8 cellular contexts compared by ENCODE assay signal in genomic region chr13:51585696-51586095, GRCh38. TPM values are rescaled to one million over a fixed set of nuclear protein-coding genes. Genes with fewer than 3 reads are reported as not detected.
DNase-seq lines count a peak whose midpoint lies in the region; ATAC-seq and TF ChIP-seq lines count a peak whose summit lies in the region.

No MANE protein-coding gene starts in this region.

- no peaks in the 10 kb centered on the region for H3K9me3 Mint-ChIP-seq in activated B cell treated with CpG ODN at 0.5 μM for 24 hours
- no peaks in the 10 kb centered on the region for H3K9me3 Mint-ChIP-seq in stimulated activated naive B cell treated with anti-CD40 and anti-IgM and Interleukin-4, amounts not matched to agents 10 μg/mL and 1 μg/mL and 100 μg/mL, for 72 hours

- POLR2A ChIA-PET in activated B cell treated with CpG ODN at 0.5 μM for 24 hours (lab: Charles Lee): interaction anchor here (1.0 to 7.3 kb wide), 11 partner anchors 10 to 218 kb away, joined by 3 to 156 read pairs (median 6); partner anchors contain the start of gene INTS6

- peak overlapping the region; percentile 94 for H3K4me3 Mint-ChIP-seq in activated B cell treated with CpG ODN at 0.5 μM for 24 hours
- peak overlapping the region; percentile 85 to 94 for H3K4me3 Mint-ChIP-seq in stimulated activated naive B cell treated with anti-CD40 and anti-IgM and Interleukin-4, amounts not matched to agents 10 μg/mL and 1 μg/mL and 100 μg/mL, for 72 hours

- intact Hi-C loops in activated B cell treated with CpG ODN at 0.5 μM for 24 hours (cut with micrococcal nuclease): loop anchor here (1.0 to 2.0 kb wide), 3 partner anchors 10 to 1793 kb away; partner anchors contain the start of gene KPNA3

- H3K9me3 ChIP-seq in iPS DF 6.9 (ENCODE audit: control insufficient read depth, insufficient read depth, low read length): no peaks in the 10 kb centered on the region

- peaks cover 41% of the 10 kb centered on the region for H3K4me1 Mint-ChIP-seq in activated B cell treated with CpG ODN at 0.5 μM for 24 hours
- H3K4me1 Mint-ChIP-seq in stimulated activated naive B cell treated with anti-CD40 and anti-IgM and Interleukin-4, amounts not matched to agents 10 μg/mL and 1 μg/mL and 100 μg/mL, for 72 hours: peaks cover 26 to 64% of the 10 kb centered on the region in 2 donors

- H3K27me3 Mint-ChIP-seq in activated B cell treated with CpG ODN at 0.5 μM for 24 hours: no peaks in the 10 kb centered on the region
- H3K27me3 Mint-ChIP-seq in stimulated activated naive B cell treated with anti-CD40 and anti-IgM and Interleukin-4, amounts not matched to agents 10 μg/mL and 1 μg/mL and 100 μg/mL, for 72 hours: no peaks in the 10 kb centered on the region

- ATAC-seq in activated B cell treated with CpG ODN at 0.5 μM for 24 hours (ENCODE audit: low read depth): no peak
- no peak for ATAC-seq in stimulated activated naive B cell treated with anti-CD40 and anti-IgM and Interleukin-4, amounts not matched to agents 10 μg/mL and 1 μg/mL and 100 μg/mL, for 72 hours (replicated peaks)
- no peak for ATAC-seq in HG03460 (IDR thresholded peaks at IDR 0.05; ENCODE audit: unreplicated experiment)
- no peak for ATAC-seq in HG03432 (IDR thresholded peaks at IDR 0.05; ENCODE audit: unreplicated experiment)

- peak overlapping the region; percentile 20; the same call in 1 of the 2 replicates for H3K4me3 ChIP-seq in iPS DF 6.9 (ENCODE audit: low read length)

- H3K36me3 ChIP-seq in iPS DF 6.9 (ENCODE audit: control insufficient read depth, insufficient read depth, low read length): no peaks in the 10 kb centered on the region

- H3K27ac Mint-ChIP-seq in activated B cell treated with CpG ODN at 0.5 μM for 24 hours: peak overlapping the region; percentile 97
- H3K27ac Mint-ChIP-seq in stimulated activated naive B cell treated with anti-CD40 and anti-IgM and Interleukin-4, amounts not matched to agents 10 μg/mL and 1 μg/mL and 100 μg/mL, for 72 hours: peak overlapping the region; percentile 52

- CTCF ChIA-PET in activated B cell treated with CpG ODN at 0.5 μM for 24 hours (lab: Charles Lee): interaction anchor here (0.9 to 1.8 kb wide), 6 partner anchors 10 to 179 kb away, joined by 3 to 6 read pairs (median 4); partner anchors contain the start of gene INTS6

- H3K27me3 ChIP-seq in iPS DF 6.9 (ENCODE audit: control insufficient read depth, insufficient read depth, low read length): no peaks in the 10 kb centered on the region

- peaks cover 6% of the 10 kb centered on the region for H3K36me3 Mint-ChIP-seq in activated B cell treated with CpG ODN at 0.5 μM for 24 hours (ENCODE audit: low read depth)
- peaks cover 1 to 6% of the 10 kb centered on the region in 2 donors for H3K36me3 Mint-ChIP-seq in stimulated activated naive B cell treated with anti-CD40 and anti-IgM and Interleukin-4, amounts not matched to agents 10 μg/mL and 1 μg/mL and 100 μg/mL, for 72 hours

- H3K4me1 ChIP-seq in iPS DF 6.9 (ENCODE audit: control insufficient read depth, insufficient read depth, low read length): peaks cover 3% of the 10 kb centered on the region; the same call in 1 of the 2 replicates

- WGBS in iPS DF 6.9 (ENCODE audit: insufficient coverage, insufficient read length): no CpG with 5 or more reads among the region's 4 CpGs

- peak; percentile 24 for DNase-seq in stimulated activated CD4-positive, alpha-beta T cell treated with anti-CD3 and anti-CD28 coated beads, Interleukin-1b, Interleukin-23, amount 100 ng/mL, for 48 hours
- DNase-seq in stimulated activated CD4-positive, alpha-beta T cell treated with anti-CD3 and anti-CD28 coated beads, Interleukin-2, amount 100 ng/mL, for 24 hours: no peak
- DNase-seq in activated B cell treated with CpG ODN at 0.5 μM for 24 hours (no peak), iPS DF 6.9 (ENCODE audit: low read depth, low spot score) (no peak), SK-N-DZ (ENCODE audit: low spot score) (no peak)
- no peak for DNase-seq in stimulated activated naive B cell treated with anti-CD40 and anti-IgM and Interleukin-4, amounts not matched to agents 10 μg/mL and 1 μg/mL and 100 μg/mL, for 72 hours

- no peak for TF ChIP-seq CTCF in activated B cell treated with CpG ODN at 0.5 μM for 24 hours (IDR thresholded peaks at IDR 0.05)

- H3K27ac ChIP-seq in iPS DF 6.9 (ENCODE audit: low read length): no peak overlapping the region

RNA-seq across cellular contexts. Expression of gene WDFY2, which starts 1.4 kb away (rescaled TPM):
- total RNA-seq in activated B cell treated with CpG ODN at 0.5 μM for 24 hours: 16.8 and 20.8 TPM in 2 replicates
- 3.0 and 3.1 TPM in 2 replicates for polyA plus RNA-seq in SK-N-DZ (2014; cell fraction: cytosol; rRNA removed)
- polyA plus RNA-seq in SK-N-DZ (2014; cell fraction: nucleus; rRNA removed): 9.2 and 17.3 TPM in 2 replicates
